Comparison of ENCODE assay signal across 13 cellular contexts in genomic region chr1:234944439-234945369, GRCh38.
DNase-seq lines count a peak whose midpoint lies in the region; ATAC-seq and TF ChIP-seq lines count a peak whose summit lies in the region.
"Had no signal": no experiment of that assay in that cellular context is flagged by ENCODE, and none has a peak within 500 bp of the region (broad histone marks: within the 10 kb centered on the region; RNA-seq: fewer than 3 reads in every experiment).

No MANE protein-coding gene starts in this region.

- H3K4me1 ChIP-seq in mucosa of descending colon (ENCODE audit: low read depth), result no peaks in the 10 kb centered on the region
- H3K4me1 ChIP-seq in psoas muscle, result peaks cover 3% of the 10 kb centered on the region
- H3K4me1 ChIP-seq: neural progenitor cell had no signal

- H3K36me3 ChIP-seq in mucosa of descending colon (ENCODE audit: low read depth) (no peaks in the 10 kb centered on the region), psoas muscle (ENCODE audit: insufficient read depth in 1 of 2, low read depth in 1 of 2) (no peaks in the 10 kb centered on the region)
- H3K36me3 ChIP-seq: neural progenitor cell had no signal

- 74 to 78% (median 76%) methylated on average over 7 of the region's 7 CpGs for WGBS in psoas muscle, 3 donors

- no peaks in the 10 kb centered on the region for H3K9me3 ChIP-seq in mucosa of descending colon
- peaks cover 3% of the 10 kb centered on the region for H3K9me3 ChIP-seq in psoas muscle

- peak; percentile 80 for ATAC-seq in GM21529 (IDR thresholded peaks at IDR 0.05; ENCODE audit: unreplicated experiment)
- peak; percentile 29 for ATAC-seq in mucosa of descending colon
- no peak for ATAC-seq in psoas muscle
- no peak for ATAC-seq in HG02623 (IDR thresholded peaks at IDR 0.05; ENCODE audit: unreplicated experiment)

- CTCF ChIA-PET in GM10248 (lab: Yijun Ruan, JAX), result interaction anchor here (0.9 to 2.3 kb wide), 8 partner anchors 10 to 148 kb away, joined by 3 to 11 read pairs (median 4); no protein-coding TSS in a partner anchor

- POLR2A ChIA-PET in GM10248 (lab: Yijun Ruan, JAX), result interaction anchor here (0.6 to 1.5 kb wide), 8 partner anchors 11 to 67 kb away, joined by 3 to 9 read pairs (median 4); no protein-coding TSS in a partner anchor

- DNase-seq in GM10248 (ENCODE audit: extremely low spot score), result peak; percentile 47
- peak; percentile 94 for DNase-seq in SIG-M5 treated with dmso at 0.1 percent for 504 hours (lab: John Stamatoyannopoulos, UW; ENCODE audit: unreplicated experiment)
- DNase-seq in mucosa of descending colon, result no peak
- no peak for DNase-seq in psoas muscle
- no peak for DNase-seq in GM20000 (ENCODE audit: low spot score)
- DNase-seq in midbrain (lab: John Stamatoyannopoulos, UW), result no peak
- DNase-seq: H9; MM.1S; NCI-H69; stimulated activated CD4-positive, alpha-beta T cell treated with anti-CD3 and anti-CD28 coated beads, Interleukin-2, amount 100 ng/mL, for 24 hours had no signal

- no peak overlapping the region for H3K4me3 ChIP-seq in mucosa of descending colon
- no peak overlapping the region for H3K4me3 ChIP-seq in psoas muscle
- H3K4me3 ChIP-seq: neural progenitor cell had no signal

- TF ChIP-seq CTCF in GM10248 (IDR thresholded peaks at IDR 0.05; ENCODE audit: control extremely low read depth, extremely low read depth, low read depth, missing control alignments), result no peak
- TF ChIP-seq CTCF in mucosa of descending colon (IDR thresholded peaks at IDR 0.05), result no peak
- TF ChIP-seq CTCF in psoas muscle (IDR thresholded peaks at IDR 0.05), result no peak
- TF ChIP-seq CTCF in GM20000 (IDR thresholded peaks at IDR 0.05; ENCODE audit: extremely low read depth, missing control alignments), result no peak

- H3K27ac ChIP-seq in psoas muscle, result no peak overlapping the region
- H3K27ac ChIP-seq: neural progenitor cell had no signal

- intact Hi-C loops in mucosa of descending colon (cut with DNase I, micrococcal nuclease), result no loop called here
- intact Hi-C loops in psoas muscle (cut with DNase I), result no loop called here

- H3K27me3 ChIP-seq in psoas muscle (ENCODE audit: insufficient read depth in 3 of 3, low read length in 2 of 3), result no peaks in the 10 kb centered on the region
- H3K27me3 ChIP-seq: neural progenitor cell had no signal

Comparison
In these comparisons a context has a peak if more than half of its experiments do, and no peak if none do; other contexts are left out.
1. DNase-seq: peak in GM10248 (single experiment) and SIG-M5 treated with dmso at 0.1 percent for 504 hours (single experiment); none in mucosa of descending colon (0 of 3), psoas muscle (0 of 2), GM20000 (single experiment) and midbrain (single experiment).
2. ATAC-seq: peak in GM21529 (single experiment) and mucosa of descending colon (single experiment); none in psoas muscle (0 of 4) and HG02623 (single experiment).